15 cellular contexts compared by ENCODE assay signal in genomic region chr4:58247792-58248191, GRCh38.
A peak's percentile ranks its signal among the peaks of the same experiment; 100 is the strongest.
DNase-seq lines count a peak whose midpoint lies in the region; ATAC-seq and TF ChIP-seq lines count a peak whose summit lies in the region.
"Had no signal": no experiment of that assay in that cellular context is flagged by ENCODE, and none has a peak within 500 bp of the region (broad histone marks: within the 10 kb centered on the region; RNA-seq: fewer than 3 reads in every experiment).

No MANE protein-coding gene starts in this region.

- DNase-seq in DMS 273 (lab: John Stamatoyannopoulos, UW; ENCODE audit: unreplicated experiment) (peak; percentile 1), DMS 273 treated with DMSO at 0.1 percent for 48 hours (lab: John Stamatoyannopoulos, UW) (no peak), LoVo (ENCODE audit: low spot score) (peak; percentile 2), SHP77 (lab: John Stamatoyannopoulos, UW) (peak; percentile 36 to 37), kidney tubule cell (ENCODE audit: low spot score) (peak; percentile 10), foreskin fibroblast (no peak), HFFc6 (no peak)
- DNase-seq: activated CD4-positive, alpha-beta T cell treated with anti-CD3 and anti-CD28 coated beads for 4 hours; activated naive CD8-positive, alpha-beta T cell treated with anti-CD3 and anti-CD28 coated beads, Interleukin-2, amount 50 U/mL, for 24 hours; activated T-cell treated with anti-CD3 and anti-CD28 coated beads, Interleukin-2, amount 50 U/mL, for 1 hour; MV-4-11; T-helper 2 cell had no signal

- H3K36me3 Mint-ChIP-seq in HFFc6 (ENCODE audit: low read depth): no peaks in the 10 kb centered on the region

- H3K4me1 Mint-ChIP-seq in HFFc6 (ENCODE audit: low read depth): no peaks in the 10 kb centered on the region
- H3K4me1 Mint-ChIP-seq: activated naive CD8-positive, alpha-beta T cell treated with anti-CD3 and anti-CD28 coated beads, Interleukin-2, amount 50 U/mL, for 24 hours; nephron had no signal

- TF ChIP-seq CTCF in foreskin fibroblast (IDR thresholded peaks at IDR 0.05; ENCODE audit: low read depth, low read length): no peak
- no peak for TF ChIP-seq CTCF in HFFc6 (IDR thresholded peaks at IDR 0.05)

- H3K27ac Mint-ChIP-seq in HFFc6: no peak overlapping the region
- H3K27ac Mint-ChIP-seq: activated naive CD8-positive, alpha-beta T cell treated with anti-CD3 and anti-CD28 coated beads, Interleukin-2, amount 50 U/mL, for 24 hours; nephron had no signal

- H3K27me3 Mint-ChIP-seq in HFFc6 (ENCODE audit: insufficient read depth): no peaks in the 10 kb centered on the region; the same call in 1 of the 2 replicates
- H3K27me3 Mint-ChIP-seq: activated naive CD8-positive, alpha-beta T cell treated with anti-CD3 and anti-CD28 coated beads, Interleukin-2, amount 50 U/mL, for 24 hours had no signal

- H3K4me3 Mint-ChIP-seq in HFFc6: no peak overlapping the region
- H3K4me3 Mint-ChIP-seq: activated naive CD8-positive, alpha-beta T cell treated with anti-CD3 and anti-CD28 coated beads, Interleukin-2, amount 50 U/mL, for 24 hours; nephron had no signal

- no peak for ATAC-seq in HG03196 (IDR thresholded peaks at IDR 0.05; ENCODE audit: unreplicated experiment)
- ATAC-seq: activated naive CD8-positive, alpha-beta T cell treated with anti-CD3 and anti-CD28 coated beads, Interleukin-2, amount 50 U/mL, for 24 hours had no signal

- no peak overlapping the region for H3K4me3 ChIP-seq in foreskin fibroblast (ENCODE audit: low read depth in 1 of 2, low read length in 2 of 2)
- H3K4me3 ChIP-seq: cardiac muscle cell had no signal

- peaks cover 34% of the 10 kb centered on the region for H3K9me3 Mint-ChIP-seq in HFFc6
- H3K9me3 Mint-ChIP-seq: nephron had no signal

Comparison
In these comparisons a context has a peak if more than half of its experiments do, and no peak if none do; other contexts are left out.
1. DNase-seq: peak in DMS 273 (single experiment), LoVo (single experiment), SHP77 (2 of 2) and kidney tubule cell (single experiment); none in DMS 273 treated with DMSO at 0.1 percent for 48 hours (single experiment), foreskin fibroblast (0 of 2) and HFFc6 (single experiment).